ENCODE assay signal across 8 cellular contexts in the genomic region with DNA sequence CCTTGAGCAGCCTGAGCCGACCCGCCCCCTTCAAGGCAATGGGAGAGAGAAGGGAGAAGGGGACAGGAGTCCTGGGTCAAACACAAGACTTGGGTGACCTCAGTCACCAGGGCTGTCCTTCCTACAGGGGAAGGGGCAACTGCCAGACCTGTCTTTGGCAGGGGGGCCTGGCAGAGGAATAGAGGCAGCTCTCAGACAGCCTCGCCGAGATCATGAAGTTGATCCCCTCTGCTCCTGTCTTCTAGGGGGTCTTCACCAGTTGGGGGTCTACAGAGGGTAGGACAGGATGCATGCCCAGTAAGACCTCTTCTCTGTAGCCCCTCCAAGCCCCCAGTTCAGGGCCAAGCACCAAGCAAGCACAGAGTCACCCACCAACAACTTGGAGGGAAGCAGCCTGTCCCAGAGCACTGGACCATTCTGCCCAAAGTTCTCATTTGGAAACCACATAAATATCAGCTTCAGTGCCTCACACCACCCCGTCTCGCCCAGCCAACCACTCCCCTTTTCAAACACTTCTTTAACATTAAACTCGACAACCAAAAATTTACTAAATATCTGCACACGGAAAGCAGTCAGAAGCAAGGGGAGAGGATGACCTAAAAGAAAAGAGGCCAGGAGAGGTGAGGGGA. TPM values are rescaled to one million over a fixed set of nuclear protein-coding genes. Genes with fewer than 3 reads are reported as not detected.
DNase-seq lines count a peak whose midpoint lies in the region; TF ChIP-seq lines count a peak whose summit lies in the region.
"Had no signal": no experiment of that assay in that cellular context is flagged by ENCODE, and none has a peak within 500 bp of the region (broad histone marks: within the 10 kb centered on the region; RNA-seq: fewer than 3 reads in every experiment).

No MANE protein-coding gene starts in this region.

- CTCF ChIA-PET in AG04449 (lab: Yijun Ruan, JAX) = interaction anchor here (1.1 to 13.9 kb wide), 3 partner anchors 17 to 61 kb away, joined by 3 to 161 read pairs (median 103); a partner anchor contains a TSS

- peak overlapping the region; percentile 63 for H3K9ac ChIP-seq in mucosa of stomach (ENCODE audit: low read length)

- H3K9me3 ChIP-seq in ascending aorta (no peaks in the 10 kb centered on the region), mucosa of stomach (ENCODE audit: control insufficient read depth, low read length) (no peaks in the 10 kb centered on the region)

- DNase-seq in AG04449 (ENCODE audit: low read depth, low spot score) (no peak), ascending aorta (ENCODE audit: low spot score in 2 of 2) (no peak), NCI-H1694 (lab: John Stamatoyannopoulos, UW) (no peak), NCI-H69 (lab: John Stamatoyannopoulos, UW) (no peak), mucosa of gallbladder (ENCODE audit: low spot score) (no peak)
- DNase-seq: CD8-positive, alpha-beta T cell; NCI-H510A had no signal

- POLR2A ChIA-PET in AG04449 (lab: Yijun Ruan, JAX) = no interaction called here

- H3K36me3 ChIP-seq in ascending aorta = peaks cover 15 to 18% of the 10 kb centered on the region in 2 donors
- H3K36me3 ChIP-seq in mucosa of stomach (ENCODE audit: control insufficient read depth, insufficient read depth, low read length) = peaks cover 10% of the 10 kb centered on the region

- H3K27me3 ChIP-seq in ascending aorta = no peaks in the 10 kb centered on the region
- no peaks in the 10 kb centered on the region for H3K27me3 ChIP-seq in mucosa of stomach (ENCODE audit: control insufficient read depth, insufficient read depth, low read length)

- no peak for TF ChIP-seq CTCF in AG04449 (IDR thresholded peaks at IDR 0.05; ENCODE audit: insufficient read depth, low read length, missing control alignments)
- no peak for TF ChIP-seq CTCF in ascending aorta (IDR thresholded peaks at IDR 0.05)

- peak overlapping the region; percentile 81 to 82 for H3K27ac ChIP-seq in ascending aorta

- H3K4me3 ChIP-seq in AG04449 (ENCODE audit: low read depth, low read length) (peak overlapping the region; percentile 57), ascending aorta (peak overlapping the region; percentile 49 to 58), mucosa of stomach (ENCODE audit: low read length) (peak overlapping the region; percentile 14)

- intact Hi-C loops in ascending aorta (cut with DNase I) = loop anchor here (5.0 to 10.0 kb wide), 2 partner anchors 39 to 336 kb away; no protein-coding TSS in a partner anchor

- H3K4me1 ChIP-seq in ascending aorta (peaks cover 15 to 42% of the 10 kb centered on the region in 2 donors), mucosa of stomach (ENCODE audit: control insufficient read depth, insufficient read depth, low read length) (peaks cover 55% of the 10 kb centered on the region)

RNA-seq across cellular contexts. Expression of a gene that starts 7.8 kb away (rescaled TPM):
- total RNA-seq in ascending aorta = 40.2 TPM
- total RNA-seq in mucosa of gallbladder = 123 TPM

RNA-seq across cellular contexts. Expression of a gene that starts 16.0 kb away (rescaled TPM):
- total RNA-seq in ascending aorta = 110 TPM
- 65.7 TPM for total RNA-seq in mucosa of gallbladder

RNA-seq across cellular contexts. Expression of a gene that starts 31.2 kb away (rescaled TPM):
- total RNA-seq in ascending aorta = 35.7 TPM
- 79.8 TPM for total RNA-seq in mucosa of gallbladder

RNA-seq across cellular contexts. Expression of a gene that starts 31.3 kb away (rescaled TPM):
- total RNA-seq in ascending aorta = 28.7 TPM
- total RNA-seq in mucosa of gallbladder = 45.4 TPM

RNA-seq across cellular contexts. Expression of a gene that starts 57.9 kb away (rescaled TPM):
- total RNA-seq in ascending aorta (13.7 TPM), mucosa of gallbladder (10.2 TPM)
